1 cellular context compared by ENCODE assay signal in the genomic region with DNA sequence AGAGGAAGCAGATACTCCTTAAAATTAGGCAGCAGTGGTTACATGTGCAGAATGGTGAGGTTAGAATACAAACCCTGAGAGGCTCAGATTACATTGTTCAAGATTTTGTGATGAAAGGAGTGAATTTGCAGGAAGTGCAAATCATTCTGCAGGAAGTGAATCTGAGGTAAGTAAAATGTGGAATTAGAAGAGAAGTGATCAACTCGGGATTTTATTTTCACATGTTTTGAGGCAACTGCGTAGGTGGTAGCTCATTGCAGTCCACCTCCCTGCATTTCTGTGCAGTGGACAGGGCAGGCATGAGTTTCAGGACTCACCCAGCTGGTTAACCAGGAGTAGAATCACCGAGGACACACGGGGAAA.
A peak's percentile ranks its signal among the peaks of the same experiment; 100 is the strongest.
TF ChIP-seq lines count a peak whose summit lies in the region.

No MANE protein-coding gene starts in this region.

TF ChIP-seq in K562, 482 proteins besides CTCF, POLR2A, EP300 and RAD21 (continued from another document and continues in another):
- TF ChIP-seq AFF1 (IDR thresholded peaks at IDR 0.05; ENCODE audit: low read depth in 1 of 2, partially characterized antibody in 2 of 2) (peak in 1 of 2 experiments; percentile 65), HDAC1 (IDR thresholded peaks at IDR 0.05) (0 out of 4 replicates have a peak, but pooled peaks of 1 of the 2 experiments have one; percentile 39), DMBX1 (CRISPR knock-in tag; IDR thresholded peaks at IDR 0.05; ENCODE audit: borderline replicate concordance) (peak; percentile 28; the same call in 1 of the 2 replicates), HIVEP1 (CRISPR knock-in tag; IDR thresholded peaks at IDR 0.05) (0 out of 2 replicates have a peak, but pooled peaks have one; percentile 12), ZNF24 (IDR thresholded peaks at IDR 0.05) (no peak), GABPA (tag; conservative IDR thresholded peaks at IDR 0.05; ENCODE audit: low read depth) (peak; percentile 55; the same call in 1 of the 2 replicates), ELF4 (CRISPR knock-in tag; IDR thresholded peaks at IDR 0.05) (no peak), TRIM25 (IDR thresholded peaks at IDR 0.05; ENCODE audit: borderline replicate concordance) (no peak), OTX1 (CRISPR knock-in tag; IDR thresholded peaks at IDR 0.05) (peak; percentile 39; the same call in 1 of the 2 replicates), PHTF2 (CRISPR knock-in tag; IDR thresholded peaks at IDR 0.05) (no peak), ZNF239 (CRISPR knock-in tag; IDR thresholded peaks at IDR 0.05) (peak; percentile 52; the same call in 1 of the 2 replicates), ZNF316 (IDR thresholded peaks at IDR 0.05) (peak; percentile 67), JUND (IDR thresholded peaks at IDR 0.05; ENCODE audit: borderline replicate concordance, low read depth, low read length) (no peak), JUND (tag; IDR thresholded peaks at IDR 0.05; ENCODE audit: borderline replicate concordance, low read depth, low read length) (peak; percentile 16; the same call in 1 of the 3 replicates), NBN (IDR thresholded peaks at IDR 0.05; ENCODE audit: low read depth) (peak; percentile 6; the same call in 1 of the 2 replicates), CHD2 (IDR thresholded peaks at IDR 0.05; ENCODE audit: low read depth, low read length) (no peak), C11orf30 (IDR thresholded peaks at IDR 0.05; ENCODE audit: low read depth) (peak; percentile 43; the same call in 1 of the 2 replicates), NFE2 (IDR thresholded peaks at IDR 0.05; ENCODE audit: low read depth) (peak; percentile 51), NELFE (IDR thresholded peaks at IDR 0.05; ENCODE audit: insufficient read depth, insufficient read length) (no peak), ZNF668 (CRISPR knock-in tag; IDR thresholded peaks at IDR 0.05) (no peak), L3MBTL2 (IDR thresholded peaks at IDR 0.05) (peak; percentile 22; the same call in 1 of the 2 replicates), ZNF143 (CRISPR knock-in tag; IDR thresholded peaks at IDR 0.05) (no peak), ETV1 (tag; conservative IDR thresholded peaks at IDR 0.05; ENCODE audit: low read depth) (peak; percentile 74), SOX6 (IDR thresholded peaks at IDR 0.05) (peak; percentile 53; the same call in 1 of the 2 replicates), PRDM10 (IDR thresholded peaks at IDR 0.05; ENCODE audit: partially characterized antibody) (peak; percentile 2), SMAD4 (CRISPR knock-in tag; conservative IDR thresholded peaks at IDR 0.05) (no peak), ZNF165 (CRISPR knock-in tag; IDR thresholded peaks at IDR 0.05; ENCODE audit: borderline replicate concordance) (no peak), ZNF76 (CRISPR knock-in tag; IDR thresholded peaks at IDR 0.05; ENCODE audit: borderline replicate concordance) (peak; percentile 66; the same call in 1 of the 2 replicates), RERE (CRISPR knock-in tag; IDR thresholded peaks at IDR 0.05; ENCODE audit: borderline replicate concordance) (no peak), ZNF699 (CRISPR knock-in tag; IDR thresholded peaks at IDR 0.05; ENCODE audit: insufficient replicate concordance) (no peak), RCOR1 (IDR thresholded peaks at IDR 0.05; ENCODE audit: borderline replicate concordance in 1 of 2, low read depth in 2 of 2, low read length in 2 of 2) (peak in 1 of 2 experiments; percentile 71; a peak in 2 of 4 replicates), TBP (optimal IDR thresholded peaks at IDR 0.05; ENCODE audit: low read depth, low read length) (no peak)
- TF ChIP-seq, protein P1, sequence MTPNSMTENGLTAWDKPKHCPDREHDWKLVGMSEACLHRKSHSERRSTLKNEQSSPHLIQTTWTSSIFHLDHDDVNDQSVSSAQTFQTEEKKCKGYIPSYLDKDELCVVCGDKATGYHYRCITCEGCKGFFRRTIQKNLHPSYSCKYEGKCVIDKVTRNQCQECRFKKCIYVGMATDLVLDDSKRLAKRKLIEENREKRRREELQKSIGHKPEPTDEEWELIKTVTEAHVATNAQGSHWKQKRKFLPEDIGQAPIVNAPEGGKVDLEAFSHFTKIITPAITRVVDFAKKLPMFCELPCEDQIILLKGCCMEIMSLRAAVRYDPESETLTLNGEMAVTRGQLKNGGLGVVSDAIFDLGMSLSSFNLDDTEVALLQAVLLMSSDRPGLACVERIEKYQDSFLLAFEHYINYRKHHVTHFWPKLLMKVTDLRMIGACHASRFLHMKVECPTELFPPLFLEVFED (CRISPR knock-in tag; conservative IDR thresholded peaks at IDR 0.05) = no peak
- TF ChIP-seq, protein P2, sequence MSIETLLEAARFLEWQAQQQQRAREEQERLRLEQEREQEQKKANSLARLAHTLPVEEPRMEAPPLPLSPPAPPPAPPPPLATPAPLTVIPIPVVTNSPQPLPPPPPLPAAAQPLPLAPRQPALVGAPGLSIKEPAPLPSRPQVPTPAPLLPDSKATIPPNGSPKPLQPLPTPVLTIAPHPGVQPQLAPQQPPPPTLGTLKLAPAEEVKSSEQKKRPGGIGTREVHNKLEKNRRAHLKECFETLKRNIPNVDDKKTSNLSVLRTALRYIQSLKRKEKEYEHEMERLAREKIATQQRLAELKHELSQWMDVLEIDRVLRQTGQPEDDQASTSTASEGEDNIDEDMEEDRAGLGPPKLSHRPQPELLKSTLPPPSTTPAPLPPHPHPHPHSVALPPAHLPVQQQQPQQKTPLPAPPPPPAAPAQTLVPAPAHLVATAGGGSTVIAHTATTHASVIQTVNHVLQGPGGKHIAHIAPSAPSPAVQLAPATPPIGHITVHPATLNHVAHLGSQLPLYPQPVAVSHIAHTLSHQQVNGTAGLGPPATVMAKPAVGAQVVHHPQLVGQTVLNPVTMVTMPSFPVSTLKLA (conservative IDR thresholded peaks at IDR 0.05) = 0 out of 4 replicates have a peak, but pooled peaks of 1 of the 2 experiments have one; percentile 31
- TF ChIP-seq, protein P3, sequence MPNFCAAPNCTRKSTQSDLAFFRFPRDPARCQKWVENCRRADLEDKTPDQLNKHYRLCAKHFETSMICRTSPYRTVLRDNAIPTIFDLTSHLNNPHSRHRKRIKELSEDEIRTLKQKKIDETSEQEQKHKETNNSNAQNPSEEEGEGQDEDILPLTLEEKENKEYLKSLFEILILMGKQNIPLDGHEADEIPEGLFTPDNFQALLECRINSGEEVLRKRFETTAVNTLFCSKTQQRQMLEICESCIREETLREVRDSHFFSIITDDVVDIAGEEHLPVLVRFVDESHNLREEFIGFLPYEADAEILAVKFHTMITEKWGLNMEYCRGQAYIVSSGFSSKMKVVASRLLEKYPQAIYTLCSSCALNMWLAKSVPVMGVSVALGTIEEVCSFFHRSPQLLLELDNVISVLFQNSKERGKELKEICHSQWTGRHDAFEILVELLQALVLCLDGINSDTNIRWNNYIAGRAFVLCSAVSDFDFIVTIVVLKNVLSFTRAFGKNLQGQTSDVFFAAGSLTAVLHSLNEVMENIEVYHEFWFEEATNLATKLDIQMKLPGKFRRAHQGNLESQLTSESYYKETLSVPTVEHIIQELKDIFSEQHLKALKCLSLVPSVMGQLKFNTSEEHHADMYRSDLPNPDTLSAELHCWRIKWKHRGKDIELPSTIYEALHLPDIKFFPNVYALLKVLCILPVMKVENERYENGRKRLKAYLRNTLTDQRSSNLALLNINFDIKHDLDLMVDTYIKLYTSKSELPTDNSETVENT (CRISPR knock-in tag; IDR thresholded peaks at IDR 0.05) = no peak
